ENCODE assay signal across 1 cellular context in the genomic region with DNA sequence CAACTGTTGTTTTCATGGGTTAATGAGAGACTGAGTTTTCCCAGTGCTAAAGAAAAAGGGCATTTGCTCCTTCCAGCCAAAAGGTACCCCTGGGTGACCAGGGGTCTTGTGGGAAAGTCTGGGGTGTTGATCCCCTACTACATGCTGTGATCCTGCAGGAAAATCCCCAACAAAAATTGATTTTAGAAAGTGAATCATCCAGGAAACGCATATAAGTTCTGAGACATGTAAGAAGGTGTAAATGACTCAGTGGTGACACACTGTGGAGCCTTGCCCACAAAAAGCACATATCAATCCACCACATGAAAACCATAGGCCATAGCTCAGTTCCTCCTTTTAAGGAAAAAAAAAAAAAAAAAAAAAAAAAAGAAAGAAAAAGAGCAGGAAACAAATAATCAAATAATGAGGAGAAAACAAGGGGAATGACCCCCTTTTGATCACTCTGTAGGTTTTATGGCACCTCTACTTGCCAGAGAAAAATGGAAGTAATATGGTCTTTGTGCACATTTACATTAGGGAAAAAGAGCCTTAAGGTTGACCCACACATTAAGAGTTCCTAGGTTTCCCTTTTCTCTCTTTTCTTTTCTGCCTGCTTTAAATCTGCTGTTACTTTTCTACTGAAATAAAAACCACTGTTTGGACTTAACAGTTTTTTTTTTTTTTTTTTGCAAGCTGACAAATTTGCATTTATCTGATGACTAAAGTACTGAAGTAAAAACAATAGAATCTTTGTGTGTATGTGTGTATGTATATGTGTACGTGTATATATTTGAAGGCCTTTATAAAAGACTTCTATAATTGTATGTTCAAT.
A peak's percentile ranks its signal among the peaks of the same experiment; 100 is the strongest.
TF ChIP-seq lines count a peak whose summit lies in the region.

No MANE protein-coding gene starts in this region.

TF ChIP-seq in H1, 55 proteins besides CTCF, POLR2A, EP300 and RAD21 (continued from another document):
- TF ChIP-seq CHD7 (IDR thresholded peaks at IDR 0.05; ENCODE audit: insufficient replicate concordance, low read length) (peak; percentile 23), SIX5 (IDR thresholded peaks at IDR 0.05; ENCODE audit: low read depth, low read length) (no peak), TCF12 (IDR thresholded peaks at IDR 0.05; ENCODE audit: low read depth, low read length) (no peak)
